26 cellular contexts compared by ENCODE assay signal in the genomic region with DNA sequence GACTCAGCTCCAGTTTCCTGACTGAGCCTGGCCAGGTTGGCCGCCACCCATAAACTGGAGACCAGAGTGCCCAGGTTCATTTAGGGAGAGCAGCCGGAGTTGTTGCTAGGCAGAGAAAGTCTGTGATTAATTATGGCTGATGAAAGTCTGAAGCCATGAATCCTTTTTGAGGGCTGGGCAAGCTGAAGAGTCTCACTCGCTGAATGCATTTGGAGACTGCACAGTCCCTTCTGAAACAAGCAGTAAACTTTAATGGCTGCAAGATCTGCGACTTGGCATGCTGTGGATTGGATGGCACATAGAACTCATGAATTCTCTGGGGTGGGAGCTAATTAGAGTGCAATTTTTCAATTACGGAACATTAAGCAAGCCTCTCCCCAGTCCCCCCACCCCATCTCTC.
DNase-seq lines count a peak whose midpoint lies in the region; FAIRE-seq and TF ChIP-seq lines count a peak whose summit lies in the region.
"Had no signal": no experiment of that assay in that cellular context is flagged by ENCODE, and none has a peak within 500 bp of the region (broad histone marks: within the 10 kb centered on the region; RNA-seq: fewer than 3 reads in every experiment).

No MANE protein-coding gene starts in this region.

- TF ChIP-seq POLR2A in GM12892 (IDR thresholded peaks at IDR 0.05; ENCODE audit: low read depth, low read length): no peak

- H3K9me3 ChIP-seq in A673 (ENCODE audit: low read depth, low read length, poor library complexity, severe bottlenecking) (no peaks in the 10 kb centered on the region), astrocyte (ENCODE audit: insufficient read depth, low read depth, low read length) (no peaks in the 10 kb centered on the region)
- H3K9me3 ChIP-seq: right lobe of liver, upper lobe of left lung had no signal

- peak; percentile 70 for DNase-seq in A673 (ENCODE audit: low spot score)
- peak; percentile 11 for DNase-seq in GM04503 (ENCODE audit: low read depth)
- no peak for DNase-seq in astrocyte (ENCODE audit: low read depth)
- DNase-seq in mesothelial cell of epicardium (ENCODE audit: low spot score in 2 of 2, unreplicated experiment in 2 of 2): no peak
- no peak for DNase-seq in inferior parietal cortex (ENCODE audit: extremely low spot score)
- DNase-seq in GM12892 (ENCODE audit: insufficient read length): no peak
- DNase-seq in middle frontal gyrus (ENCODE audit: extremely low spot score, low spot score): no peak
- no peak for DNase-seq in activated CD4-positive, alpha-beta T cell treated with anti-CD3 and anti-CD28 coated beads for 1 hour
- DNase-seq: activated CD4-positive, alpha-beta T cell treated with anti-CD3 and anti-CD28 coated beads, Interleukin-2, amount 10 ng/mL, durations not matched to agents 24 days and 14 days; activated CD8-positive, alpha-beta memory T cell treated with anti-CD3 and anti-CD28 coated beads, Interleukin-2, amount 10 ng/mL, durations not matched to agents 7 days and 5 days; CD4-positive, alpha-beta T cell; GF-D8; naive thymus-derived CD4-positive, alpha-beta T cell; NCI-H1694 treated with DMSO at 0.1 percent for 48 hours; NK-92 treated with Interleukin-12 subunit alpha and Interleukin-12 subunit beta, amount 100 ng/mL, for 24 hours; right lobe of liver; SIG-M5; stimulated activated CD4-positive, alpha-beta T cell treated with anti-CD3 and anti-CD28 coated beads, Interleukin-15, amount 100 ng/mL, for 24 hours; stimulated activated CD8-positive, alpha-beta memory T cell treated with anti-CD3 and anti-CD28 coated beads, Interleukin-4, amount 100 ng/mL, for 48 hours; T-helper 17 cell; upper lobe of left lung had no signal

- no peak overlapping the region for H3K9ac ChIP-seq in astrocyte (ENCODE audit: low read length)
- H3K9ac ChIP-seq: KMS-11, parathyroid adenoma had no signal

- peaks cover 20% of the 10 kb centered on the region for H3K4me1 Mint-ChIP-seq in astrocyte (ENCODE audit: low read depth, unreplicated experiment)
- peaks cover 25% of the 10 kb centered on the region for H3K4me1 Mint-ChIP-seq in mesothelial cell of epicardium
- H3K4me1 Mint-ChIP-seq: activated CD8-positive, alpha-beta memory T cell treated with anti-CD3 and anti-CD28 coated beads, Interleukin-2, amount 10 ng/mL, durations not matched to agents 7 days and 5 days had no signal

- H3K9me3 Mint-ChIP-seq in astrocyte (ENCODE audit: unreplicated experiment) (peaks cover 9% of the 10 kb centered on the region), mesothelial cell of epicardium (peaks cover 7% of the 10 kb centered on the region)

- H2AFZ ChIP-seq in astrocyte (ENCODE audit: low read depth, low read length): no peak overlapping the region
- H2AFZ ChIP-seq: parathyroid adenoma had no signal

- H3K4me2 ChIP-seq in astrocyte (ENCODE audit: low read length): peak overlapping the region; percentile 3
- H3K4me2 ChIP-seq: KMS-11 had no signal

- no peaks in the 10 kb centered on the region for H3K36me3 Mint-ChIP-seq in astrocyte (ENCODE audit: low read depth, unreplicated experiment)
- H3K36me3 Mint-ChIP-seq in mesothelial cell of epicardium: peaks cover 2% of the 10 kb centered on the region
- H3K36me3 Mint-ChIP-seq: activated CD8-positive, alpha-beta memory T cell treated with anti-CD3 and anti-CD28 coated beads, Interleukin-2, amount 10 ng/mL, durations not matched to agents 7 days and 5 days; activated naive CD8-positive, alpha-beta T cell had no signal

- no peaks in the 10 kb centered on the region for H3K79me2 ChIP-seq in astrocyte (ENCODE audit: insufficient read depth, low read length)
- H3K79me2 ChIP-seq: parathyroid adenoma had no signal

- H3K27me3 Mint-ChIP-seq in astrocyte (ENCODE audit: low read depth, unreplicated experiment) (peaks cover 65% of the 10 kb centered on the region), mesothelial cell of epicardium (ENCODE audit: low read depth) (peaks cover 25% of the 10 kb centered on the region)
- H3K27me3 Mint-ChIP-seq: activated naive CD8-positive, alpha-beta T cell; CD4-positive, alpha-beta T cell had no signal

- H3K4me3 ChIP-seq in A673 (ENCODE audit: low read depth, low read length, poor library complexity, severe bottlenecking) (peak overlapping the region; percentile 13), astrocyte (ENCODE audit: insufficient read depth, low read depth, low read length) (no peak overlapping the region)
- H3K4me3 ChIP-seq: right lobe of liver, upper lobe of left lung had no signal

- FAIRE-seq in astrocyte (lab: Jason Lieb, UNC): no peak
- FAIRE-seq in GM12892 (lab: Jason Lieb, UNC): no peak
- FAIRE-seq: colon had no signal

- intact Hi-C loops in A673 (cut with micrococcal nuclease; ENCODE audit: unreplicated experiment): loop anchor here (10.0 kb wide), 1 partner anchor 730 kb away; no protein-coding TSS in a partner anchor

- H3K36me3 ChIP-seq in A673 (ENCODE audit: insufficient read depth, low read length, poor library complexity, severe bottlenecking): no peaks in the 10 kb centered on the region
- no peaks in the 10 kb centered on the region for H3K36me3 ChIP-seq in astrocyte (ENCODE audit: insufficient read depth, low read length)
- H3K36me3 ChIP-seq: brain microvascular endothelial cell, right lobe of liver, upper lobe of left lung had no signal

- no peaks in the 10 kb centered on the region for H4K20me1 ChIP-seq in astrocyte (ENCODE audit: insufficient read depth, low read length)

- H3K27ac Mint-ChIP-seq in astrocyte (ENCODE audit: unreplicated experiment) (peak overlapping the region; percentile 92), mesothelial cell of epicardium (peak overlapping the region; percentile 91)
- H3K27ac Mint-ChIP-seq: activated CD4-positive, alpha-beta T cell treated with anti-CD3 and anti-CD28 coated beads, Interleukin-2, amount 10 ng/mL, durations not matched to agents 24 days and 14 days; activated CD8-positive, alpha-beta memory T cell treated with anti-CD3 and anti-CD28 coated beads, Interleukin-2, amount 10 ng/mL, durations not matched to agents 7 days and 5 days; activated naive CD8-positive, alpha-beta T cell; CD4-positive, alpha-beta T cell; naive thymus-derived CD4-positive, alpha-beta T cell; T-helper 17 cell had no signal

- CTCF ChIA-PET in A673 (lab: Charles Lee): no interaction called here

- H3K27me3 ChIP-seq in A673 (replicated peaks; ENCODE audit: insufficient read depth, low read depth, low read length, poor library complexity): no peaks in the 10 kb centered on the region
- H3K27me3 ChIP-seq in astrocyte (ENCODE audit: insufficient read depth, low read length): peaks cover 20% of the 10 kb centered on the region
- H3K27me3 ChIP-seq: brain microvascular endothelial cell, right lobe of liver, upper lobe of left lung had no signal

- TF ChIP-seq CTCF in A673 (conservative IDR thresholded peaks at IDR 0.05; ENCODE audit: low read depth, low read length): no peak
- no peak for TF ChIP-seq CTCF in astrocyte (IDR thresholded peaks at IDR 0.05; ENCODE audit: insufficient read depth, low read depth, low read length)
- TF ChIP-seq CTCF in mesothelial cell of epicardium (IDR thresholded peaks at IDR 0.05; ENCODE audit: unreplicated experiment): no peak

- POLR2A ChIA-PET in A673 (lab: Charles Lee; ENCODE audit: low non-redundant PET): no interaction called here

- no peak overlapping the region for H3K4me3 Mint-ChIP-seq in astrocyte (ENCODE audit: unreplicated experiment)
- no peak overlapping the region for H3K4me3 Mint-ChIP-seq in mesothelial cell of epicardium
- H3K4me3 Mint-ChIP-seq: activated CD4-positive, alpha-beta T cell treated with anti-CD3 and anti-CD28 coated beads, Interleukin-2, amount 10 ng/mL, durations not matched to agents 24 days and 14 days; activated CD8-positive, alpha-beta memory T cell treated with anti-CD3 and anti-CD28 coated beads, Interleukin-2, amount 10 ng/mL, durations not matched to agents 7 days and 5 days; activated naive CD8-positive, alpha-beta T cell; CD4-positive, alpha-beta T cell; naive thymus-derived CD4-positive, alpha-beta T cell; T-helper 17 cell had no signal

- no TSS peak for BruUV-seq in A673 (replicated peaks; lab: Mats Ljungman, UMichigan)

- peak overlapping the region; percentile 20 for H3K27ac ChIP-seq in A673 (ENCODE audit: low read depth, low read length, poor library complexity, severe bottlenecking)
- H3K27ac ChIP-seq in astrocyte (ENCODE audit: low read depth, low read length): no peak overlapping the region
- H3K27ac ChIP-seq: brain microvascular endothelial cell, KMS-11, parathyroid adenoma, right lobe of liver, upper lobe of left lung had no signal

- H3K4me1 ChIP-seq in A673 (ENCODE audit: insufficient read depth, low read length, poor library complexity, severe bottlenecking) (peaks cover 21% of the 10 kb centered on the region), astrocyte (ENCODE audit: insufficient read depth, low read length) (no peaks in the 10 kb centered on the region)
- H3K4me1 ChIP-seq: parathyroid adenoma, upper lobe of left lung had no signal

Comparison
In these comparisons a context has a peak if more than half of its experiments do, and no peak if none do; other contexts are left out.
1. DNase-seq: peak in A673 (single experiment) and GM04503 (single experiment); none in astrocyte (single experiment), mesothelial cell of epicardium (0 of 2), inferior parietal cortex (single experiment), GM12892 (single experiment), middle frontal gyrus (single experiment) and activated CD4-positive, alpha-beta T cell treated with anti-CD3 and anti-CD28 coated beads for 1 hour (single experiment).